Comparison of ENCODE assay signal across 13 cellular contexts in the genomic region with DNA sequence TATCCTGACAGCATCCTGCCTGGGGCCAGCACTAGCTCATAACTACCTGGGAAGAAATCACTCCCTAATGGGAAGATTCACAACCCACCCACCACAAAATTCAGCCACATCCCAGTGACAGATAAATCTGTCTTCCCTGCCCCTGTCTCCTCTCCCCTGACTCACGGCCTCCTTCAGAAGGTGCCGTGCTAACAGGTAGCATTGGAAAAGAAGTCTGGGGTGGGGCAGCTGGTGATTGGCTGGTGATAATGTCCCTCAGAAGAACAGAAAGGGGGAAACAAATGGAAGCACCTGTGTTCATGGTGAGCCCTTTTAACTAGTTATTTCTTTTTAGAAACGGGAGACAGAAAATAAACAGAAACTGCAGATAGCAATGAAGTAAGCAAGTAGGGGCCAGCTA. TPM values are rescaled to one million over a fixed set of nuclear protein-coding genes. Genes with fewer than 3 reads are reported as not detected.
DNase-seq lines count a peak whose midpoint lies in the region; ATAC-seq and TF ChIP-seq lines count a peak whose summit lies in the region.
"Had no signal": no experiment of that assay in that cellular context is flagged by ENCODE, and none has a peak within 500 bp of the region (broad histone marks: within the 10 kb centered on the region; RNA-seq: fewer than 3 reads in every experiment).

No MANE protein-coding gene starts in this region.

- H3K9me3 ChIP-seq in thymus (ENCODE audit: control insufficient read depth): no peaks in the 10 kb centered on the region

- H3K36me3 ChIP-seq in thymus (ENCODE audit: control insufficient read depth, insufficient read depth): peaks cover 34% of the 10 kb centered on the region

- peaks cover 48% of the 10 kb centered on the region for H3K4me1 ChIP-seq in thymus (ENCODE audit: control insufficient read depth, insufficient read depth, low read length)

- peak; percentile 63 for DNase-seq in activated naive CD4-positive, alpha-beta T cell treated with anti-CD3 and anti-CD28 coated beads for 36 hours
- DNase-seq in activated naive CD4-positive, alpha-beta T cell treated with Interleukin-2 at 50 U/mL for 16 hours: no peak
- DNase-seq in activated CD8-positive, alpha-beta T cell treated with anti-CD3 and anti-CD28 coated beads, Interleukin-2, amount 10 ng/mL, durations not matched to agents 7 days and 5 days: no peak
- no peak for DNase-seq in memory B cell (ENCODE audit: low spot score in 2 of 2)
- no peak for DNase-seq in RWPE1 (ENCODE audit: low spot score)
- DNase-seq: activated CD4-positive, alpha-beta T cell treated with anti-CD3 and anti-CD28 coated beads, Interleukin-2, amount 50 U/mL, for 48 hours; anterior cingulate cortex; GM23248; MM.1S had no signal

- peak overlapping the region; percentile 71 for H3K27ac ChIP-seq in thymus (ENCODE audit: low read depth)
- no peak overlapping the region for H3K27ac ChIP-seq in RWPE1
- H3K27ac ChIP-seq: GM23248 had no signal

- peak overlapping the region; percentile 52 for H3K4me3 Mint-ChIP-seq in activated naive CD4-positive, alpha-beta T cell treated with anti-CD3 and anti-CD28 coated beads for 36 hours
- peak overlapping the region; percentile 24 for H3K4me3 Mint-ChIP-seq in activated CD8-positive, alpha-beta T cell treated with anti-CD3 and anti-CD28 coated beads, Interleukin-2, amount 10 ng/mL, durations not matched to agents 7 days and 5 days
- peak overlapping the region; percentile 24 for H3K4me3 Mint-ChIP-seq in memory B cell
- H3K4me3 Mint-ChIP-seq: nephron had no signal

- CTCF ChIA-PET in activated naive CD4-positive, alpha-beta T cell treated with anti-CD3 and anti-CD28 coated beads for 36 hours (lab: Charles Lee): interaction anchor here (0.9 to 2.7 kb wide), 6 partner anchors 9 to 49 kb away, joined by 3 to 6 read pairs (median 4); no protein-coding TSS in a partner anchor
- CTCF ChIA-PET in activated CD8-positive, alpha-beta T cell treated with anti-CD3 and anti-CD28 coated beads, Interleukin-2, amount 10 ng/mL, durations not matched to agents 7 days and 5 days (lab: Charles Lee): interaction anchor here (0.6 to 7.6 kb wide), 6 partner anchors 10 to 294 kb away, joined by 3 to 89 read pairs (median 3); a partner anchor contains a TSS
- CTCF ChIA-PET in RWPE1 (lab: Yijun Ruan, JAX): interaction anchor here (0.6 to 0.7 kb wide), 2 partner anchors 48 to 108 kb away, joined by 3 to 4 read pairs; no protein-coding TSS in a partner anchor

- intact Hi-C loops in activated naive CD4-positive, alpha-beta T cell treated with anti-CD3 and anti-CD28 coated beads for 36 hours (cut with micrococcal nuclease): loop anchor here (1.0 kb wide), 1 partner anchor 118 kb away; no protein-coding TSS in a partner anchor

- POLR2A ChIA-PET in activated CD8-positive, alpha-beta T cell treated with anti-CD3 and anti-CD28 coated beads, Interleukin-2, amount 10 ng/mL, durations not matched to agents 7 days and 5 days (lab: Charles Lee): interaction anchor here (0.6 to 3.4 kb wide), 6 partner anchors 14 to 1158 kb away, joined by 3 to 11 read pairs (median 4); a partner anchor contains a TSS
- POLR2A ChIA-PET in RWPE1 (lab: Yijun Ruan, JAX; ENCODE audit: low non-redundant PET): no interaction called here

- no peak for TF ChIP-seq CTCF in RWPE1 (conservative IDR thresholded peaks at IDR 0.05; ENCODE audit: low read depth)

- peaks cover 11% of the 10 kb centered on the region for H3K9me3 Mint-ChIP-seq in activated naive CD4-positive, alpha-beta T cell treated with anti-CD3 and anti-CD28 coated beads for 36 hours
- peaks cover 10% of the 10 kb centered on the region for H3K9me3 Mint-ChIP-seq in activated CD8-positive, alpha-beta T cell treated with anti-CD3 and anti-CD28 coated beads, Interleukin-2, amount 10 ng/mL, durations not matched to agents 7 days and 5 days (ENCODE audit: insufficient read depth)
- peaks cover 3% of the 10 kb centered on the region for H3K9me3 Mint-ChIP-seq in memory B cell
- H3K9me3 Mint-ChIP-seq: nephron had no signal

- 44% methylated on average over 3 of the region's 3 CpGs for WGBS in thymus

- no peak for ATAC-seq in activated CD8-positive, alpha-beta T cell treated with anti-CD3 and anti-CD28 coated beads, Interleukin-2, amount 10 ng/mL, durations not matched to agents 7 days and 5 days
- ATAC-seq in memory B cell (ENCODE audit: low read depth): no peak
- no peak for ATAC-seq in GM21526 (IDR thresholded peaks at IDR 0.05; ENCODE audit: low FRiP score, unreplicated experiment)
- ATAC-seq in HG03175 (IDR thresholded peaks at IDR 0.05; ENCODE audit: unreplicated experiment): no peak

- H3K27ac Mint-ChIP-seq in activated naive CD4-positive, alpha-beta T cell treated with anti-CD3 and anti-CD28 coated beads for 36 hours: peak overlapping the region; percentile 99
- peak overlapping the region; percentile 74 for H3K27ac Mint-ChIP-seq in activated CD8-positive, alpha-beta T cell treated with anti-CD3 and anti-CD28 coated beads, Interleukin-2, amount 10 ng/mL, durations not matched to agents 7 days and 5 days
- no peak overlapping the region for H3K27ac Mint-ChIP-seq in memory B cell

- H3K4me1 Mint-ChIP-seq in activated naive CD4-positive, alpha-beta T cell treated with anti-CD3 and anti-CD28 coated beads for 36 hours (ENCODE audit: low read depth): peaks cover 94% of the 10 kb centered on the region
- H3K4me1 Mint-ChIP-seq in activated CD8-positive, alpha-beta T cell treated with anti-CD3 and anti-CD28 coated beads, Interleukin-2, amount 10 ng/mL, durations not matched to agents 7 days and 5 days (ENCODE audit: low read depth): peaks cover 77% of the 10 kb centered on the region
- peaks cover 37% of the 10 kb centered on the region for H3K4me1 Mint-ChIP-seq in memory B cell

- no peak overlapping the region for H3K4me3 ChIP-seq in thymus (ENCODE audit: low read length)
- H3K4me3 ChIP-seq: GM23248 had no signal

- no peaks in the 10 kb centered on the region for H3K27me3 Mint-ChIP-seq in activated naive CD4-positive, alpha-beta T cell treated with anti-CD3 and anti-CD28 coated beads for 36 hours (ENCODE audit: low read depth)
- no peaks in the 10 kb centered on the region for H3K27me3 Mint-ChIP-seq in activated CD8-positive, alpha-beta T cell treated with anti-CD3 and anti-CD28 coated beads, Interleukin-2, amount 10 ng/mL, durations not matched to agents 7 days and 5 days (ENCODE audit: low read depth)
- H3K27me3 Mint-ChIP-seq in memory B cell: no peaks in the 10 kb centered on the region

- peaks cover 48% of the 10 kb centered on the region for H3K36me3 Mint-ChIP-seq in activated naive CD4-positive, alpha-beta T cell treated with anti-CD3 and anti-CD28 coated beads for 36 hours (ENCODE audit: low read depth)
- H3K36me3 Mint-ChIP-seq in activated CD8-positive, alpha-beta T cell treated with anti-CD3 and anti-CD28 coated beads, Interleukin-2, amount 10 ng/mL, durations not matched to agents 7 days and 5 days (ENCODE audit: low read depth): peaks cover 60% of the 10 kb centered on the region
- H3K36me3 Mint-ChIP-seq in memory B cell: peaks cover 14% of the 10 kb centered on the region

- H3K27me3 ChIP-seq in thymus (ENCODE audit: control insufficient read depth, insufficient read depth): no peaks in the 10 kb centered on the region

RNA-seq across cellular contexts. Expression of a gene that starts 29.1 kb away (rescaled TPM):
- total RNA-seq in activated naive CD4-positive, alpha-beta T cell treated with anti-CD3 and anti-CD28 coated beads for 36 hours: 10 to 100 TPM; 40.3 to 40.9 TPM
- total RNA-seq in activated CD8-positive, alpha-beta T cell treated with anti-CD3 and anti-CD28 coated beads, Interleukin-2, amount 10 ng/mL, durations not matched to agents 7 days and 5 days: 10 to 100 TPM; 47.0 to 47.4 TPM
- polyA plus RNA-seq in thymus: 32.0 TPM
